In the genomic region with DNA sequence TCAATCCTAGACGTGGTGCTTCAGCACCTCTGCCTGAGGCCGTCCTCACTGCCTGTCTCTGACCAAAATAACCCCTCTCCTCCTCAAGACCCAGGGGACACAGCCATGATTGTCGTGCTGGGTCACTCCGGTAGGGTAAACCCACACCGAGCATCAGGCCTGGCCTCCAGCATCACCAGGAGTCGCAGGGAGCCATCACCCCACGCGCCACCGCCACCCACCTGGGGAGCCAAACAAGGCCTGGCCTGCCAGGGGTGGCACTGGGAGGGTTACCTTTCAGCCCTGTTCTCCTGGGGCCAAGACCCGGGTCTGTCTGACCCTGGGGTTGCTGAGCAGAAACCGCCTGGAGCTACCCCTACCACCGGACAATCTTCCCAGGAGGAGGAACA, we compare ENCODE assay signal across 1 cellular context.
TF ChIP-seq lines count a peak whose summit lies in the region.

No MANE protein-coding gene starts in this region.

TF ChIP-seq in H1, 55 proteins besides CTCF, POLR2A, EP300 and RAD21:
- TF ChIP-seq JUN (IDR thresholded peaks at IDR 0.05; ENCODE audit: low read depth, low read length) = no peak
- no peak for TF ChIP-seq EZH2 (IDR thresholded peaks at IDR 0.05; ENCODE audit: low read depth, low read length, severe bottlenecking)
- no peak for TF ChIP-seq KDM5A (IDR thresholded peaks at IDR 0.05; ENCODE audit: low read length)
- TF ChIP-seq BACH1 (IDR thresholded peaks at IDR 0.05; ENCODE audit: low read length) = no peak
- TF ChIP-seq POLR2AphosphoS5 (IDR thresholded peaks at IDR 0.05; ENCODE audit: low read depth, low read length) = no peak
- TF ChIP-seq PHF8 (conservative IDR thresholded peaks at IDR 0.05; ENCODE audit: low read depth, low read length) = no peak
- TF ChIP-seq TAF1 (IDR thresholded peaks at IDR 0.05; ENCODE audit: low read depth, low read length) = no peak
- no peak for TF ChIP-seq CHD7 (IDR thresholded peaks at IDR 0.05; ENCODE audit: insufficient replicate concordance, low read length)
- no peak for TF ChIP-seq TCF12 (IDR thresholded peaks at IDR 0.05; ENCODE audit: low read depth, low read length)
